ENCODE assay signal across 24 cellular contexts in the genomic region with DNA sequence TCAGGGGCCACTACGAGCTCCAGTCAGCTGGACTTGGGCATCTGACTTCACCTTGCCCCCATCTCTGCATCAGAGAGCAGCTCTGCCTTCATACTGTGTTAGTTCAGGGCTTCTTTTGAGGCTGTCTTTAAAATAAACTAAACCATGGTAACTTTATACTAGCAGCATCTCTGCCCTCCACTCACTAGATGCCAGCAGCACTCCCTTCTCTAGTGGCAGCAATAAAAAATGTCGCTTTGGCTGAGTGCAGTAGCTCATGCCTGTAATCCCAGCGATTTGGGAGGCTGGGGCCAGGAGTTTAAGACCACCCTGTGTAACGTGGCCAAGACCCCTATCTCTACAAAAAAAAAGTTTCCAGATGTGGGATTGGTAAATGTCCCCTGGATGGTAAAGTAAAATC.
DNase-seq lines count a peak whose midpoint lies in the region; ATAC-seq and TF ChIP-seq lines count a peak whose summit lies in the region.
"Had no signal": no experiment of that assay in that cellular context is flagged by ENCODE, and none has a peak within 500 bp of the region (broad histone marks: within the 10 kb centered on the region; RNA-seq: fewer than 3 reads in every experiment).

No MANE protein-coding gene starts in this region.

- no peak for TF ChIP-seq RAD21 in IMR-90 (IDR thresholded peaks at IDR 0.05; ENCODE audit: low read length)

- WGBS in IMR-90 (ENCODE audit: extremely low coverage in 2 of 2, insufficient read length in 1 of 2), 2 experiments = no CpG with 5 or more reads among the region's 4 CpGs

- no peak overlapping the region for H3K27ac Mint-ChIP-seq in stimulated activated effector memory CD8-positive, alpha-beta T cell treated with anti-CD3 and anti-CD28 coated beads, Interleukin-12 subunit alpha, Interleukin-12 subunit beta, amount 100 ng/mL, for 72 hours
- H3K27ac Mint-ChIP-seq: CD4-positive, alpha-beta memory T cell; H9; T-cell had no signal

- no peaks in the 10 kb centered on the region for H3K36me3 Mint-ChIP-seq in stimulated activated effector memory CD8-positive, alpha-beta T cell treated with anti-CD3 and anti-CD28 coated beads, Interleukin-12 subunit alpha, Interleukin-12 subunit beta, amount 100 ng/mL, for 72 hours
- H3K36me3 Mint-ChIP-seq: CD4-positive, alpha-beta memory T cell; T-cell had no signal

- no peaks in the 10 kb centered on the region for H3K9me3 ChIP-seq in IMR-90 (ENCODE audit: control insufficient read depth, insufficient read depth, low read length)

- no peaks in the 10 kb centered on the region for H3K36me3 ChIP-seq in IMR-90 (ENCODE audit: control insufficient read depth, insufficient read depth, low read length)

- H4K8ac ChIP-seq in IMR-90 (ENCODE audit: low read depth in 2 of 2, low read length in 2 of 2) = no peak overlapping the region; a peak in 1 of 4 replicates

- H3K27me3 ChIP-seq in IMR-90 (ENCODE audit: control insufficient read depth, insufficient read depth, low read length) (no peaks in the 10 kb centered on the region), foreskin keratinocyte (no peaks in the 10 kb centered on the region)

- H3K4me3 ChIP-seq in AG09309 (ENCODE audit: control insufficient read depth, low read depth, low read length) (no peak overlapping the region), IMR-90 (ENCODE audit: insufficient read depth, low read depth, low read length) (no peak overlapping the region)
- H3K4me3 ChIP-seq: A549 had no signal

- peak overlapping the region; percentile 11; the same call in 1 of the 2 replicates for H2AK5ac ChIP-seq in IMR-90 (ENCODE audit: low read depth, low read length)

- no peak overlapping the region for H3K14ac ChIP-seq in IMR-90 (replicated peaks; ENCODE audit: low read depth, low read length)

- peak overlapping the region; percentile 14 for H3K18ac ChIP-seq in IMR-90 (ENCODE audit: low read depth, low read length)

- H3K23ac ChIP-seq in IMR-90 (ENCODE audit: low read depth, low read length) = no peak overlapping the region

- no peak overlapping the region for H4K91ac ChIP-seq in IMR-90 (ENCODE audit: insufficient read depth, low read depth, low read length)

- no peak for ATAC-seq in IMR-90 (ENCODE audit: low read depth)
- peak; percentile 56; the same call in 2 of the 3 replicates for ATAC-seq in SK-N-SH treated with all-trans-retinoic acid at 6 μM for 48 hours
- ATAC-seq in foreskin keratinocyte = no peak
- no peak for ATAC-seq in stimulated activated effector memory CD8-positive, alpha-beta T cell treated with anti-CD3 and anti-CD28 coated beads, Interleukin-12 subunit alpha, Interleukin-12 subunit beta, amount 100 ng/mL, for 72 hours
- ATAC-seq: A549, Panc1, T-cell had no signal

- no peak overlapping the region for H2BK20ac ChIP-seq in IMR-90 (ENCODE audit: low read depth, low read length)

- H3K56ac ChIP-seq in IMR-90 (ENCODE audit: extremely low read depth, insufficient read depth, low read length) = no peak overlapping the region

- TF ChIP-seq CTCF in AG09309 (IDR thresholded peaks at IDR 0.05; ENCODE audit: control insufficient read depth, insufficient read depth, low read depth, low read length, missing control alignments) = peak; percentile 1
- TF ChIP-seq CTCF in IMR-90 (conservative IDR thresholded peaks at IDR 0.05; ENCODE audit: low read depth, low read length) = no peak
- TF ChIP-seq CTCF in foreskin keratinocyte (conservative IDR thresholded peaks at IDR 0.05) = peak; percentile 41

- no peak overlapping the region for H3K9ac ChIP-seq in IMR-90 (ENCODE audit: low read depth, low read length)

- no peak overlapping the region for H4K5ac ChIP-seq in IMR-90 (ENCODE audit: low read depth, low read length)

- no peak overlapping the region for H3K27ac ChIP-seq in IMR-90 (ENCODE audit: insufficient read depth, low read length)
- peak overlapping the region; percentile 100 for H3K27ac ChIP-seq in foreskin keratinocyte
- H3K27ac ChIP-seq: A549 had no signal

- no peaks in the 10 kb centered on the region for H4K20me1 ChIP-seq in IMR-90 (ENCODE audit: insufficient read depth, low read length)

- H2AFZ ChIP-seq in IMR-90 (replicated peaks; ENCODE audit: low read length, poor library complexity) = no peak overlapping the region

- in situ Hi-C loops in IMR-90 (cut with MboI; ENCODE audit: low sequenced_read_pairs) = no loop called here

- DNase-seq in AG09309 (ENCODE audit: low read depth) (no peak), IMR-90 (no peak), foreskin keratinocyte (no peak), GOT3 (lab: John Stamatoyannopoulos, UW) (no peak), LoVo (ENCODE audit: low spot score) (no peak)
- no peak for DNase-seq in stimulated activated effector memory CD8-positive, alpha-beta T cell treated with anti-CD3 and anti-CD28 coated beads, Interleukin-12 subunit alpha, Interleukin-12 subunit beta, amount 100 ng/mL, for 72 hours (ENCODE audit: low spot score in 2 of 2)
- DNase-seq: C1 segment of cervical spinal cord; CD4-positive, alpha-beta memory T cell; COR-L47; DMS79 treated with DMSO at 0.1 percent for 48 hours; GF-D8; H9; KBM-7; MM.1S; NCI-H1417; NCI-H187; NCI-H2107; NCI-H524; NCI-H774; SIG-M5; T-cell had no signal

- POLR2A ChIA-PET in IMR-90 (lab: Charles Lee; ENCODE audit: unreplicated experiment) = no interaction called here

- H3K4me1 Mint-ChIP-seq in stimulated activated effector memory CD8-positive, alpha-beta T cell treated with anti-CD3 and anti-CD28 coated beads, Interleukin-12 subunit alpha, Interleukin-12 subunit beta, amount 100 ng/mL, for 72 hours = no peaks in the 10 kb centered on the region
- H3K4me1 Mint-ChIP-seq: CD4-positive, alpha-beta memory T cell; T-cell had no signal

- H3K4me3 Mint-ChIP-seq in stimulated activated effector memory CD8-positive, alpha-beta T cell treated with anti-CD3 and anti-CD28 coated beads, Interleukin-12 subunit alpha, Interleukin-12 subunit beta, amount 100 ng/mL, for 72 hours = no peak overlapping the region
- H3K4me3 Mint-ChIP-seq: CD4-positive, alpha-beta memory T cell; H9; T-cell had no signal

- CTCF ChIA-PET in IMR-90 (lab: Yijun Ruan, JAX) = no interaction called here

- no TSS peak for BruUV-seq in IMR-90 (replicated peaks; lab: Mats Ljungman, UMichigan)

- H2BK120ac ChIP-seq in IMR-90 (ENCODE audit: low read depth, low read length) = peak overlapping the region; percentile 30; the same call in 1 of the 2 replicates

- peaks cover 3% of the 10 kb centered on the region; the same call in 1 of the 2 replicates for H3K9me1 ChIP-seq in IMR-90 (ENCODE audit: insufficient read depth, low read length)

- H3K4ac ChIP-seq in IMR-90 (ENCODE audit: low read depth, low read length) = 0 out of 2 replicates have a peak overlapping the region, but pooled peaks have one; percentile 18

- no peaks in the 10 kb centered on the region for H3K79me1 ChIP-seq in IMR-90 (ENCODE audit: low read depth in 1 of 2, low read length in 2 of 2)

- H2BK15ac ChIP-seq in IMR-90 (ENCODE audit: low read depth, low read length) = no peak overlapping the region

- no peak for TF ChIP-seq POLR2A in IMR-90 (IDR thresholded peaks at IDR 0.05; ENCODE audit: low read depth, low read length)

- dilution Hi-C loops in IMR-90 (cut with HindIII; ENCODE audit: low sequenced_read_pairs, unreplicated experiment) = no loop called here

- intact Hi-C loops in IMR-90 (cut with micrococcal nuclease) = no loop called here

- no peak overlapping the region for H3K4me2 ChIP-seq in IMR-90 (ENCODE audit: low read depth, low read length)
- H3K4me2 ChIP-seq: A549 had no signal

- H3K4me1 ChIP-seq in IMR-90 (ENCODE audit: control insufficient read depth, insufficient read depth, low read length) (0 out of 2 replicates have a peak, but pooled peaks cover 2% of the 10 kb centered on the region), foreskin keratinocyte (peaks cover 51% of the 10 kb centered on the region)
- H3K4me1 ChIP-seq: A549 had no signal

- H3K9me3 Mint-ChIP-seq in stimulated activated effector memory CD8-positive, alpha-beta T cell treated with anti-CD3 and anti-CD28 coated beads, Interleukin-12 subunit alpha, Interleukin-12 subunit beta, amount 100 ng/mL, for 72 hours = peaks cover 15% of the 10 kb centered on the region

- no peak overlapping the region for H2BK5ac ChIP-seq in IMR-90 (ENCODE audit: low read depth, low read length, poor library complexity, severe bottlenecking)

- no peak overlapping the region for H2AK9ac ChIP-seq in IMR-90 (replicated peaks; ENCODE audit: low read depth, low read length, poor library complexity)

TF ChIP-seq in IMR-90, 13 proteins besides CTCF, POLR2A, EP300 and RAD21 (continues in another document):
- TF ChIP-seq SMC3 (IDR thresholded peaks at IDR 0.05; ENCODE audit: low read depth, low read length) (no peak), MAZ (IDR thresholded peaks at IDR 0.05; ENCODE audit: borderline replicate concordance, low read depth, low read length) (no peak), FOS (IDR thresholded peaks at IDR 0.05; ENCODE audit: low read depth, low read length) (no peak)
- TF ChIP-seq, protein P1, sequence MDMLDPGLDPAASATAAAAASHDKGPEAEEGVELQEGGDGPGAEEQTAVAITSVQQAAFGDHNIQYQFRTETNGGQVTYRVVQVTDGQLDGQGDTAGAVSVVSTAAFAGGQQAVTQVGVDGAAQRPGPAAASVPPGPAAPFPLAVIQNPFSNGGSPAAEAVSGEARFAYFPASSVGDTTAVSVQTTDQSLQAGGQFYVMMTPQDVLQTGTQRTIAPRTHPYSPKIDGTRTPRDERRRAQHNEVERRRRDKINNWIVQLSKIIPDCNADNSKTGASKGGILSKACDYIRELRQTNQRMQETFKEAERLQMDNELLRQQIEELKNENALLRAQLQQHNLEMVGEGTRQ (IDR thresholded peaks at IDR 0.05; ENCODE audit: low read depth, low read length) = no peak

TF ChIP-seq in SK-N-SH treated with all-trans-retinoic acid at 6 μM for 48 hours, 23 proteins besides CTCF, POLR2A, EP300 and RAD21 (continues in another document):
- no peak for TF ChIP-seq ZFP30 (CRISPR knock-in tag; IDR thresholded peaks at IDR 0.05)
- no peak for TF ChIP-seq ESRRG (CRISPR knock-in tag; IDR thresholded peaks at IDR 0.05)
- no peak for TF ChIP-seq ZNF565 (CRISPR knock-in tag; conservative IDR thresholded peaks at IDR 0.05; ENCODE audit: low read depth)
- no peak for TF ChIP-seq TCF4 (CRISPR knock-in tag; IDR thresholded peaks at IDR 0.05; ENCODE audit: borderline replicate concordance)
- TF ChIP-seq CSDC2 (CRISPR knock-in tag; IDR thresholded peaks at IDR 0.05) = no peak
- TF ChIP-seq, protein P2, sequence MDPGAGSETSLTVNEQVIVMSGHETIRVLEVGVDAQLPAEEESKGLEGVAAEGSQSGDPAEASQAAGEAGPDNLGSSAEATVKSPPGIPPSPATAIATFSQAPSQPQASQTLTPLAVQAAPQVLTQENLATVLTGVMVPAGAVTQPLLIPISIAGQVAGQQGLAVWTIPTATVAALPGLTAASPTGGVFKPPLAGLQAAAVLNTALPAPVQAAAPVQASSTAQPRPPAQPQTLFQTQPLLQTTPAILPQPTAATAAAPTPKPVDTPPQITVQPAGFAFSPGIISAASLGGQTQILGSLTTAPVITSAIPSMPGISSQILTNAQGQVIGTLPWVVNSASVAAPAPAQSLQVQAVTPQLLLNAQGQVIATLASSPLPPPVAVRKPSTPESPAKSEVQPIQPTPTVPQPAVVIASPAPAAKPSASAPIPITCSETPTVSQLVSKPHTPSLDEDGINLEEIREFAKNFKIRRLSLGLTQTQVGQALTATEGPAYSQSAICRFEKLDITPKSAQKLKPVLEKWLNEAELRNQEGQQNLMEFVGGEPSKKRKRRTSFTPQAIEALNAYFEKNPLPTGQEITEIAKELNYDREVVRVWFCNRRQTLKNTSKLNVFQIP (CRISPR knock-in tag; IDR thresholded peaks at IDR 0.05; ENCODE audit: borderline replicate concordance, low read depth) = no peak
